In genomic region chr9:121620777-121621437, GRCh38 we compare ENCODE assay signal across 1 cellular context.
TF ChIP-seq lines count a peak whose summit lies in the region.

No MANE protein-coding gene starts in this region.

TF ChIP-seq in K562, 482 proteins besides CTCF, POLR2A, EP300 and RAD21 (continued from another document):
- TF ChIP-seq ZBTB34 (CRISPR knock-in tag; IDR thresholded peaks at IDR 0.05) (no peak), NFIC (IDR thresholded peaks at IDR 0.05) (no peak), ZNF318 (IDR thresholded peaks at IDR 0.05; ENCODE audit: borderline replicate concordance in 1 of 2, low read depth in 1 of 2) (no peak), SPI1 (IDR thresholded peaks at IDR 0.05; ENCODE audit: borderline replicate concordance, low read depth, low read length) (peak; percentile 56), NCOA4 (IDR thresholded peaks at IDR 0.05; ENCODE audit: partially characterized antibody) (no peak), PATZ1 (CRISPR knock-in tag; IDR thresholded peaks at IDR 0.05; ENCODE audit: borderline replicate concordance) (no peak), ETS2 (tag; IDR thresholded peaks at IDR 0.05; ENCODE audit: borderline replicate concordance, poor library complexity, severe bottlenecking) (no peak), ZNF165 (CRISPR knock-in tag; IDR thresholded peaks at IDR 0.05; ENCODE audit: borderline replicate concordance) (no peak), E2F8 (IDR thresholded peaks at IDR 0.05; ENCODE audit: low read depth, partially characterized antibody) (no peak), ZNF830 (CRISPR knock-in tag; IDR thresholded peaks at IDR 0.05) (no peak), ZNF699 (CRISPR knock-in tag; IDR thresholded peaks at IDR 0.05; ENCODE audit: insufficient replicate concordance) (no peak), PHF20 (IDR thresholded peaks at IDR 0.05; ENCODE audit: partially characterized antibody) (no peak), PRMT5 (CRISPR knock-in tag; IDR thresholded peaks at IDR 0.05) (no peak), CTCFL (IDR thresholded peaks at IDR 0.05; ENCODE audit: borderline replicate concordance, insufficient read depth, low read depth, low read length, poor library complexity, severe bottlenecking) (peak; percentile 49), BDP1 (IDR thresholded peaks at IDR 0.05; ENCODE audit: insufficient read depth, insufficient read length) (no peak), ZBTB7A (IDR thresholded peaks at IDR 0.05; ENCODE audit: borderline replicate concordance, control insufficient read depth, low read depth, low read length) (peak; percentile 52; the same call in 1 of the 2 replicates), HNRNPLL (IDR thresholded peaks at IDR 0.05; ENCODE audit: low read depth, low read length, poor library complexity, severe bottlenecking) (no peak), PCBP2 (IDR thresholded peaks at IDR 0.05; ENCODE audit: low read depth, low read length, poor library complexity, severe bottlenecking) (no peak), IFI16 (CRISPR knock-in tag; IDR thresholded peaks at IDR 0.05) (no peak)
